Comparison of ENCODE assay signal across 28 cellular contexts in the genomic region with DNA sequence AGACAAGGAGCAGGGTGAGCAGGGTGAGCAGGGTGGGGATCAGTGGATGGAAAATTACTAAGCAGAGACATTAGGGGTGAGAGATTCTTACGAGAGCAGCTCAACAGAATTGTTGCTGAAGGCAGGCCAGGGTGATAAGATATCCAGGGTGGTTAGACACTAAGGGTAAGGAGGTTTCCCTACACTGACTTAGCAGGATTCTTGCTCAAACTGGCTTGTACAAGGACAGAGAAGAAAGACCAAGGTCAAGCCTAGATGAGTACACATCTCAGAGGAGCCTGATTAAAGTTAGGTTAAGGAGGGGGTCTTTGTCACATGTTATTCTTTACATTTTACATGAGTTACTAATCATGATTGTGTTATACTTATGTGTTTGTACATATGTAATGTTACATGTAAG.
"Had no signal": no experiment of that assay in that cellular context is flagged by ENCODE, and none has a peak within 500 bp of the region (broad histone marks: within the 10 kb centered on the region; RNA-seq: fewer than 3 reads in every experiment).

No MANE protein-coding gene starts in this region.

- H3K9me3 Mint-ChIP-seq: dendritic cell treated with granulocyte-macrophage colony-stimulating factor and Interleukin-4, amounts not matched to agents 40 ng/mL and 50 ng/mL, for 4 days; effector memory CD8-positive, alpha-beta T cell; endodermal cell had no signal

- H3K36me3 Mint-ChIP-seq: mesothelial cell of epicardium, naive B cell had no signal

- H3K4me3 Mint-ChIP-seq: dendritic cell treated with granulocyte-macrophage colony-stimulating factor and Interleukin-4, amounts not matched to agents 40 ng/mL and 50 ng/mL, for 4 days; effector memory CD8-positive, alpha-beta T cell; endodermal cell; mesothelial cell of epicardium; naive B cell had no signal

- H3K27ac ChIP-seq: colonic mucosa, epithelial cell of prostate, esophagus squamous epithelium, gastrocnemius medialis, heart right ventricle, left lung, lower lobe of right lung had no signal

- H3K36me3 ChIP-seq: colonic mucosa, esophagus squamous epithelium, gastrocnemius medialis, heart right ventricle, left lung, lower lobe of right lung had no signal

- DNase-seq: colonic mucosa; cortex of kidney; effector CD8-positive, alpha-beta T cell; effector memory CD8-positive, alpha-beta T cell; endodermal cell; erythroblast; esophagus squamous epithelium; foreskin fibroblast; foreskin melanocyte; gastrocnemius medialis; glutamatergic neuron; head of caudate nucleus; heart right ventricle; hippocampal formation; left cardiac atrium; left lung; left ventricle myocardium superior; lower lobe of right lung; mesenchymal stem cell; mucosa of descending colon; naive B cell had no signal

- H3K4me3 ChIP-seq: colonic mucosa, esophagus squamous epithelium, gastrocnemius medialis, heart right ventricle, left lung, lower lobe of right lung, mucosa of descending colon had no signal

- FAIRE-seq: endometrium, islet of Langerhans, keratinocyte had no signal

- H3K27ac Mint-ChIP-seq: dendritic cell treated with granulocyte-macrophage colony-stimulating factor and Interleukin-4, amounts not matched to agents 40 ng/mL and 50 ng/mL, for 4 days; effector memory CD8-positive, alpha-beta T cell; endodermal cell; mesothelial cell of epicardium had no signal

- ATAC-seq: effector memory CD8-positive, alpha-beta T cell; esophagus mucosa; gastrocnemius medialis; heart right ventricle; left cardiac atrium; left lung; left ventricle myocardium superior; lower lobe of right lung; mucosa of descending colon had no signal

- H3K4me1 ChIP-seq: colonic mucosa, esophagus squamous epithelium, gastrocnemius medialis, heart right ventricle, left lung, lower lobe of right lung had no signal

- H3K9me3 ChIP-seq: colonic mucosa, esophagus squamous epithelium, gastrocnemius medialis, heart right ventricle, left lung, lower lobe of right lung, mucosa of descending colon had no signal

- H3K4me1 Mint-ChIP-seq: mesothelial cell of epicardium, naive B cell had no signal

- H3K27me3 Mint-ChIP-seq: dendritic cell treated with granulocyte-macrophage colony-stimulating factor and Interleukin-4, amounts not matched to agents 40 ng/mL and 50 ng/mL, for 4 days; effector memory CD8-positive, alpha-beta T cell had no signal

- H3K27me3 ChIP-seq: colonic mucosa, esophagus squamous epithelium, left lung had no signal
